In the genomic region with DNA sequence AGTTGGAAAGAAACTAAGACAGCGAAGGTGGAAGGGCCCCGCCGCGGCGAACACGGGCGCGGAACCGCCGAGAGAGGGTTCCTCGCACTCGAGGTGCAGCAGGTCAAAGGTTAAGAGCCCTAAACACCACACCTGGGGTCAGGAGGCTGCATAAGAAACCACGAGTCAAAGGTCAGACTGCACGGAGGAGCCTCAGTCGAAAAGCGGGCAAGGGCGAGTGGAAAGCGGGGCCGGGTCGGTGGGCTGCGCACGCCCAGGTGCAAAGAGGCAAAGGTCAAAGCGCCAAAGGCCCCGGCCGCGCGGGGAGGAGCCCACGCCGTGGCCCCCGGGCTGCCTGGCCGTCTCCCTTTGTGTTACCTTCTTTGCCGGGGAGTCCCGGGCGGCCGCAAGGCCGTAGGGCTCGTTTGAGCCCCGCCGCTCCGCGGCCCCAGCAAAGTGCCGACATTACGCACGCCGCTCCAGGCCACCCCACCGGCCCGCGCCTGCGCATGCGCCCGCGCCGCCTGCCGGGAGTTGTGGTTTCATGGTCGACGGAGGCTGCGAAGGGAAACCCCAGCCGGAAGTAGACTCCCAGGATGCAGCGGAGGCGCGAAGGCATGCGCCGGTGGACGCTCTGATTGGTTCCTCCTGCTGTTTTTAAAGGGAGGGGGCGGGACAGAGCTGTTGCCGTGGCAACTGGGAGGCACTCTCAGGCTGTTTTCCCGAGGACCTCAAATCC, we compare ENCODE assay signal across 1 cellular context.
TF ChIP-seq lines count a peak whose summit lies in the region.

Gene POLRMT, minus strand, starts transcription at position 470 of the 718 bp plus-strand sequence. Its CDS starts 25 bp downstream, at position 445.

TF ChIP-seq in GM12878, 131 proteins besides CTCF, POLR2A, EP300 and RAD21 (continued from another document and continues in another):
- TF ChIP-seq, protein P1, sequence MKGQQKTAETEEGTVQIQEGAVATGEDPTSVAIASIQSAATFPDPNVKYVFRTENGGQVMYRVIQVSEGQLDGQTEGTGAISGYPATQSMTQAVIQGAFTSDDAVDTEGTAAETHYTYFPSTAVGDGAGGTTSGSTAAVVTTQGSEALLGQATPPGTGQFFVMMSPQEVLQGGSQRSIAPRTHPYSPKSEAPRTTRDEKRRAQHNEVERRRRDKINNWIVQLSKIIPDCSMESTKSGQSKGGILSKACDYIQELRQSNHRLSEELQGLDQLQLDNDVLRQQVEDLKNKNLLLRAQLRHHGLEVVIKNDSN (IDR thresholded peaks at IDR 0.05; ENCODE audit: borderline replicate concordance, extremely low read length, insufficient read depth, low read depth, low read length) = no peak
- 0 out of 2 replicates have a peak, but pooled peaks have one; percentile 33 for TF ChIP-seq SMARCA5 (IDR thresholded peaks at IDR 0.05)
- no peak for TF ChIP-seq BACH1 (IDR thresholded peaks at IDR 0.05; ENCODE audit: borderline replicate concordance)
- TF ChIP-seq, protein P2, sequence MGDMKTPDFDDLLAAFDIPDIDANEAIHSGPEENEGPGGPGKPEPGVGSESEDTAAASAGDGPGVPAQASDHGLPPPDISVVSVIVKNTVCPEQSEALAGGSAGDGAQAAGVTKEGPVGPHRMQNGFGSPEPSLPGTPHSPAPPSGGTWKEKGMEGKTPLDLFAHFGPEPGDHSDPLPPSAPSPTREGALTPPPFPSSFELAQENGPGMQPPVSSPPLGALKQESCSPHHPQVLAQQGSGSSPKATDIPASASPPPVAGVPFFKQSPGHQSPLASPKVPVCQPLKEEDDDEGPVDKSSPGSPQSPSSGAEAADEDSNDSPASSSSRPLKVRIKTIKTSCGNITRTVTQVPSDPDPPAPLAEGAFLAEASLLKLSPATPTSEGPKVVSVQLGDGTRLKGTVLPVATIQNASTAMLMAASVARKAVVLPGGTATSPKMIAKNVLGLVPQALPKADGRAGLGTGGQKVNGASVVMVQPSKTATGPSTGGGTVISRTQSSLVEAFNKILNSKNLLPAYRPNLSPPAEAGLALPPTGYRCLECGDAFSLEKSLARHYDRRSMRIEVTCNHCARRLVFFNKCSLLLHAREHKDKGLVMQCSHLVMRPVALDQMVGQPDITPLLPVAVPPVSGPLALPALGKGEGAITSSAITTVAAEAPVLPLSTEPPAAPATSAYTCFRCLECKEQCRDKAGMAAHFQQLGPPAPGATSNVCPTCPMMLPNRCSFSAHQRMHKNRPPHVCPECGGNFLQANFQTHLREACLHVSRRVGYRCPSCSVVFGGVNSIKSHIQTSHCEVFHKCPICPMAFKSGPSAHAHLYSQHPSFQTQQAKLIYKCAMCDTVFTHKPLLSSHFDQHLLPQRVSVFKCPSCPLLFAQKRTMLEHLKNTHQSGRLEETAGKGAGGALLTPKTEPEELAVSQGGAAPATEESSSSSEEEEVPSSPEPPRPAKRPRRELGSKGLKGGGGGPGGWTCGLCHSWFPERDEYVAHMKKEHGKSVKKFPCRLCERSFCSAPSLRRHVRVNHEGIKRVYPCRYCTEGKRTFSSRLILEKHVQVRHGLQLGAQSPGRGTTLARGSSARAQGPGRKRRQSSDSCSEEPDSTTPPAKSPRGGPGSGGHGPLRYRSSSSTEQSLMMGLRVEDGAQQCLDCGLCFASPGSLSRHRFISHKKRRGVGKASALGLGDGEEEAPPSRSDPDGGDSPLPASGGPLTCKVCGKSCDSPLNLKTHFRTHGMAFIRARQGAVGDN (IDR thresholded peaks at IDR 0.05) = peak; percentile 46; the same call in 1 of the 2 replicates
- TF ChIP-seq CEBPB (IDR thresholded peaks at IDR 0.05; ENCODE audit: borderline replicate concordance in 1 of 2, low read depth in 2 of 2, low read length in 2 of 2) = no peak
- TF ChIP-seq, protein P3, sequence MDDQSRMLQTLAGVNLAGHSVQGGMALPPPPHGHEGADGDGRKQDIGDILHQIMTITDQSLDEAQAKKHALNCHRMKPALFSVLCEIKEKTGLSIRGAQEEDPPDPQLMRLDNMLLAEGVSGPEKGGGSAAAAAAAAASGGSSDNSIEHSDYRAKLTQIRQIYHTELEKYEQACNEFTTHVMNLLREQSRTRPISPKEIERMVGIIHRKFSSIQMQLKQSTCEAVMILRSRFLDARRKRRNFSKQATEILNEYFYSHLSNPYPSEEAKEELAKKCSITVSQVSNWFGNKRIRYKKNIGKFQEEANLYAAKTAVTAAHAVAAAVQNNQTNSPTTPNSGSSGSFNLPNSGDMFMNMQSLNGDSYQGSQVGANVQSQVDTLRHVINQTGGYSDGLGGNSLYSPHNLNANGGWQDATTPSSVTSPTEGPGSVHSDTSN (IDR thresholded peaks at IDR 0.05; ENCODE audit: insufficient replicate concordance, low read depth, low read length) = peak; percentile 93
- 0 out of 2 replicates have a peak, but pooled peaks have one; percentile 29 for TF ChIP-seq ATF7 (IDR thresholded peaks at IDR 0.05; ENCODE audit: low read depth)
- TF ChIP-seq HDGF (IDR thresholded peaks at IDR 0.05) = no peak
- TF ChIP-seq STAT1 (conservative IDR thresholded peaks at IDR 0.05) = no peak
- TF ChIP-seq, protein P4, sequence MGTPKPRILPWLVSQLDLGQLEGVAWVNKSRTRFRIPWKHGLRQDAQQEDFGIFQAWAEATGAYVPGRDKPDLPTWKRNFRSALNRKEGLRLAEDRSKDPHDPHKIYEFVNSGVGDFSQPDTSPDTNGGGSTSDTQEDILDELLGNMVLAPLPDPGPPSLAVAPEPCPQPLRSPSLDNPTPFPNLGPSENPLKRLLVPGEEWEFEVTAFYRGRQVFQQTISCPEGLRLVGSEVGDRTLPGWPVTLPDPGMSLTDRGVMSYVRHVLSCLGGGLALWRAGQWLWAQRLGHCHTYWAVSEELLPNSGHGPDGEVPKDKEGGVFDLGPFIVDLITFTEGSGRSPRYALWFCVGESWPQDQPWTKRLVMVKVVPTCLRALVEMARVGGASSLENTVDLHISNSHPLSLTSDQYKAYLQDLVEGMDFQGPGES (IDR thresholded peaks at IDR 0.05) = peak; percentile 68; the same call in 1 of the 2 replicates
- peak; percentile 90 for TF ChIP-seq SP1 (IDR thresholded peaks at IDR 0.05; ENCODE audit: low read depth, low read length)
- TF ChIP-seq, protein P5, sequence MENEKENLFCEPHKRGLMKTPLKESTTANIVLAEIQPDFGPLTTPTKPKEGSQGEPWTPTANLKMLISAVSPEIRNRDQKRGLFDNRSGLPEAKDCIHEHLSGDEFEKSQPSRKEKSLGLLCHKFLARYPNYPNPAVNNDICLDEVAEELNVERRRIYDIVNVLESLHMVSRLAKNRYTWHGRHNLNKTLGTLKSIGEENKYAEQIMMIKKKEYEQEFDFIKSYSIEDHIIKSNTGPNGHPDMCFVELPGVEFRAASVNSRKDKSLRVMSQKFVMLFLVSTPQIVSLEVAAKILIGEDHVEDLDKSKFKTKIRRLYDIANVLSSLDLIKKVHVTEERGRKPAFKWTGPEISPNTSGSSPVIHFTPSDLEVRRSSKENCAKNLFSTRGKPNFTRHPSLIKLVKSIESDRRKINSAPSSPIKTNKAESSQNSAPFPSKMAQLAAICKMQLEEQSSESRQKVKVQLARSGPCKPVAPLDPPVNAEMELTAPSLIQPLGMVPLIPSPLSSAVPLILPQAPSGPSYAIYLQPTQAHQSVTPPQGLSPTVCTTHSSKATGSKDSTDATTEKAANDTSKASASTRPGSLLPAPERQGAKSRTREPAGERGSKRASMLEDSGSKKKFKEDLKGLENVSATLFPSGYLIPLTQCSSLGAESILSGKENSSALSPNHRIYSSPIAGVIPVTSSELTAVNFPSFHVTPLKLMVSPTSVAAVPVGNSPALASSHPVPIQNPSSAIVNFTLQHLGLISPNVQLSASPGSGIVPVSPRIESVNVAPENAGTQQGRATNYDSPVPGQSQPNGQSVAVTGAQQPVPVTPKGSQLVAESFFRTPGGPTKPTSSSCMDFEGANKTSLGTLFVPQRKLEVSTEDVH (IDR thresholded peaks at IDR 0.05; ENCODE audit: low read depth, partially characterized antibody) = no peak
- peak; percentile 26; the same call in 1 of the 2 replicates for TF ChIP-seq MTA2 (IDR thresholded peaks at IDR 0.05; ENCODE audit: low read depth)
- no peak for TF ChIP-seq SKIL (IDR thresholded peaks at IDR 0.05; ENCODE audit: low read depth, poor library complexity, severe bottlenecking)
- no peak for TF ChIP-seq MYB (IDR thresholded peaks at IDR 0.05; ENCODE audit: borderline replicate concordance, low read depth, low read length)
- TF ChIP-seq, protein P6, sequence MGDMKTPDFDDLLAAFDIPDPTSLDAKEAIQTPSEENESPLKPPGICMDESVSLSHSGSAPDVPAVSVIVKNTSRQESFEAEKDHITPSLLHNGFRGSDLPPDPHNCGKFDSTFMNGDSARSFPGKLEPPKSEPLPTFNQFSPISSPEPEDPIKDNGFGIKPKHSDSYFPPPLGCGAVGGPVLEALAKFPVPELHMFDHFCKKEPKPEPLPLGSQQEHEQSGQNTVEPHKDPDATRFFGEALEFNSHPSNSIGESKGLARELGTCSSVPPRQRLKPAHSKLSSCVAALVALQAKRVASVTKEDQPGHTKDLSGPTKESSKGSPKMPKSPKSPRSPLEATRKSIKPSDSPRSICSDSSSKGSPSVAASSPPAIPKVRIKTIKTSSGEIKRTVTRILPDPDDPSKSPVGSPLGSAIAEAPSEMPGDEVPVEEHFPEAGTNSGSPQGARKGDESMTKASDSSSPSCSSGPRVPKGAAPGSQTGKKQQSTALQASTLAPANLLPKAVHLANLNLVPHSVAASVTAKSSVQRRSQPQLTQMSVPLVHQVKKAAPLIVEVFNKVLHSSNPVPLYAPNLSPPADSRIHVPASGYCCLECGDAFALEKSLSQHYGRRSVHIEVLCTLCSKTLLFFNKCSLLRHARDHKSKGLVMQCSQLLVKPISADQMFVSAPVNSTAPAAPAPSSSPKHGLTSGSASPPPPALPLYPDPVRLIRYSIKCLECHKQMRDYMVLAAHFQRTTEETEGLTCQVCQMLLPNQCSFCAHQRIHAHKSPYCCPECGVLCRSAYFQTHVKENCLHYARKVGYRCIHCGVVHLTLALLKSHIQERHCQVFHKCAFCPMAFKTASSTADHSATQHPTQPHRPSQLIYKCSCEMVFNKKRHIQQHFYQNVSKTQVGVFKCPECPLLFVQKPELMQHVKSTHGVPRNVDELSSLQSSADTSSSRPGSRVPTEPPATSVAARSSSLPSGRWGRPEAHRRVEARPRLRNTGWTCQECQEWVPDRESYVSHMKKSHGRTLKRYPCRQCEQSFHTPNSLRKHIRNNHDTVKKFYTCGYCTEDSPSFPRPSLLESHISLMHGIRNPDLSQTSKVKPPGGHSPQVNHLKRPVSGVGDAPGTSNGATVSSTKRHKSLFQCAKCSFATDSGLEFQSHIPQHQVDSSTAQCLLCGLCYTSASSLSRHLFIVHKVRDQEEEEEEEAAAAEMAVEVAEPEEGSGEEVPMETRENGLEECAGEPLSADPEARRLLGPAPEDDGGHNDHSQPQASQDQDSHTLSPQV (IDR thresholded peaks at IDR 0.05) = no peak
- TF ChIP-seq EZH2 (IDR thresholded peaks at IDR 0.05; ENCODE audit: borderline replicate concordance, control insufficient read depth, low read depth, low read length) = no peak
- no peak for TF ChIP-seq IKZF2 (IDR thresholded peaks at IDR 0.05)
- peak; percentile 79 for TF ChIP-seq CREM (IDR thresholded peaks at IDR 0.05; ENCODE audit: low read depth)
- TF ChIP-seq CHD1 (IDR thresholded peaks at IDR 0.05; ENCODE audit: low read depth, low read length) = no peak
- no peak for TF ChIP-seq ZNF274 (IDR thresholded peaks at IDR 0.05; ENCODE audit: insufficient read depth, insufficient read length)
- TF ChIP-seq REST (IDR thresholded peaks at IDR 0.05; ENCODE audit: low read depth, low read length) = no peak
- no peak for TF ChIP-seq SUZ12 (IDR thresholded peaks at IDR 0.05; ENCODE audit: unreplicated experiment)
- no peak for TF ChIP-seq ZNF622 (IDR thresholded peaks at IDR 0.05)
- TF ChIP-seq, protein P7, sequence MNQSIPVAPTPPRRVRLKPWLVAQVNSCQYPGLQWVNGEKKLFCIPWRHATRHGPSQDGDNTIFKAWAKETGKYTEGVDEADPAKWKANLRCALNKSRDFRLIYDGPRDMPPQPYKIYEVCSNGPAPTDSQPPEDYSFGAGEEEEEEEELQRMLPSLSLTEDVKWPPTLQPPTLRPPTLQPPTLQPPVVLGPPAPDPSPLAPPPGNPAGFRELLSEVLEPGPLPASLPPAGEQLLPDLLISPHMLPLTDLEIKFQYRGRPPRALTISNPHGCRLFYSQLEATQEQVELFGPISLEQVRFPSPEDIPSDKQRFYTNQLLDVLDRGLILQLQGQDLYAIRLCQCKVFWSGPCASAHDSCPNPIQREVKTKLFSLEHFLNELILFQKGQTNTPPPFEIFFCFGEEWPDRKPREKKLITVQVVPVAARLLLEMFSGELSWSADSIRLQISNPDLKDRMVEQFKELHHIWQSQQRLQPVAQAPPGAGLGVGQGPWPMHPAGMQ (IDR thresholded peaks at IDR 0.05; ENCODE audit: borderline replicate concordance) = no peak
- peak; percentile 32; the same call in 1 of the 2 replicates for TF ChIP-seq POLR2AphosphoS2 (IDR thresholded peaks at IDR 0.05; ENCODE audit: low read depth, low read length)
- no peak for TF ChIP-seq ZBED1 (IDR thresholded peaks at IDR 0.05; ENCODE audit: borderline replicate concordance)
- peak; percentile 80 for TF ChIP-seq NR2C2 (IDR thresholded peaks at IDR 0.05; ENCODE audit: borderline replicate concordance, control insufficient read depth, insufficient read length, low read depth)
- no peak for TF ChIP-seq TARDBP (IDR thresholded peaks at IDR 0.05; ENCODE audit: borderline replicate concordance)
